ENCODE assay signal across 9 cellular contexts in genomic region chr6:70706491-70707123, GRCh38.
DNase-seq lines count a peak whose midpoint lies in the region; ATAC-seq, FAIRE-seq and TF ChIP-seq lines count a peak whose summit lies in the region.
"Had no signal": no experiment of that assay in that cellular context is flagged by ENCODE, and none has a peak within 500 bp of the region (broad histone marks: within the 10 kb centered on the region; RNA-seq: fewer than 3 reads in every experiment).

No MANE protein-coding gene starts in this region.

- ATAC-seq in HG03280 (IDR thresholded peaks at IDR 0.05; ENCODE audit: unreplicated experiment) (no peak), HG03139 (IDR thresholded peaks at IDR 0.05; ENCODE audit: unreplicated experiment) (no peak)

- TF ChIP-seq CTCF in GM12872 (IDR thresholded peaks at IDR 0.05; ENCODE audit: insufficient read depth, low read depth, low read length): peak; percentile 19; the same call in 1 of the 3 replicates

- FAIRE-seq in A204.1 (lab: Jason Lieb, UNC): peak; percentile 98

- DNase-seq in NCI-H526 treated with DMSO at 0.1 percent for 48 hours (lab: John Stamatoyannopoulos, UW) (peak; percentile 32), cerebellar cortex (ENCODE audit: low spot score) (peak; percentile 69), middle frontal gyrus (ENCODE audit: extremely low spot score, low spot score) (peak; percentile 27)
- DNase-seq in activated CD4-positive, alpha-beta T cell treated with anti-CD3 and anti-CD28 coated beads for 1 hour: no peak
- DNase-seq: activated naive CD8-positive, alpha-beta T cell treated with anti-CD3 and anti-CD28 coated beads, Interleukin-2, amount 10 ng/mL, durations not matched to agents 7 days and 5 days had no signal
